ENCODE assay signal across 20 cellular contexts in genomic region chr11:72278911-72279310, GRCh38. TPM values are rescaled to one million over a fixed set of nuclear protein-coding genes. Genes with fewer than 3 reads are reported as not detected.
DNase-seq lines count a peak whose midpoint lies in the region; ATAC-seq, FAIRE-seq and TF ChIP-seq lines count a peak whose summit lies in the region.
"Had no signal": no experiment of that assay in that cellular context is flagged by ENCODE, and none has a peak within 500 bp of the region (broad histone marks: within the 10 kb centered on the region; RNA-seq: fewer than 3 reads in every experiment).

No MANE protein-coding gene starts in this region.

- DNase-seq in H54 (ENCODE audit: insufficient read length, low spot score) (no peak), SK-N-MC (ENCODE audit: low read depth, low spot score) (peak; percentile 3), fibroblast of lung (ENCODE audit: low read depth in 2 of 2) (peak; percentile 44 to 71), retinal pigment epithelial cell (ENCODE audit: low read depth) (peak; percentile 47), DMS153 treated with DMSO at 0.1 percent for 48 hours (lab: John Stamatoyannopoulos, UW; ENCODE audit: unreplicated experiment) (no peak)
- no peak for DNase-seq in stimulated activated effector memory CD8-positive, alpha-beta T cell treated with anti-CD3 and anti-CD28 coated beads, Interleukin-12 subunit alpha, Interleukin-12 subunit beta, amount 100 ng/mL, for 72 hours (ENCODE audit: low spot score in 2 of 2)
- DNase-seq: activated CD8-positive, alpha-beta memory T cell treated with anti-CD3 and anti-CD28 coated beads, Interleukin-2, amount 50 U/mL, for 48 hours; CD4-positive, alpha-beta memory T cell; hippocampal formation; NCI-H2029 treated with DMSO at 0.1 percent for 48 hours; NCI-H748 treated with DMSO at 0.1 percent for 48 hours; RPMI8226; stimulated activated CD4-positive, alpha-beta T cell treated with anti-CD3 and anti-CD28 coated beads, Interleukin-15, amount 100 ng/mL, for 24 hours; substantia nigra had no signal

- H2AFZ ChIP-seq in fibroblast of lung (ENCODE audit: low read length) = no peak overlapping the region

- H3K9me3 Mint-ChIP-seq in stimulated activated effector memory CD8-positive, alpha-beta T cell treated with anti-CD3 and anti-CD28 coated beads, Interleukin-12 subunit alpha, Interleukin-12 subunit beta, amount 100 ng/mL, for 72 hours = no peaks in the 10 kb centered on the region
- H3K9me3 Mint-ChIP-seq: T-helper 1 cell treated with Interleukin-12 subunit alpha and Interleukin-12 subunit beta and Interleukin-4 antibody, amounts not matched to agents 30 μg/mL and 1 μg/mL, for 36 hours had no signal

- no peak for TF ChIP-seq POLR2A in H54 (IDR thresholded peaks at IDR 0.05; ENCODE audit: low read depth, low read length)

- no peak overlapping the region for H3K27ac Mint-ChIP-seq in stimulated activated effector memory CD8-positive, alpha-beta T cell treated with anti-CD3 and anti-CD28 coated beads, Interleukin-12 subunit alpha, Interleukin-12 subunit beta, amount 100 ng/mL, for 72 hours
- H3K27ac Mint-ChIP-seq: activated naive CD4-positive, alpha-beta T cell treated with anti-CD3 and anti-CD28 coated beads, Interleukin-2, amount 50 U/mL, for 72 hours; CD4-positive, alpha-beta memory T cell; T-helper 1 cell treated with Interleukin-12 subunit alpha and Interleukin-12 subunit beta and Interleukin-4 antibody, amounts not matched to agents 30 μg/mL and 1 μg/mL, for 36 hours had no signal

- H3K4me1 ChIP-seq in fibroblast of lung (ENCODE audit: control insufficient read depth, extremely low read depth, insufficient read depth, low read length) = peaks cover 3% of the 10 kb centered on the region
- H3K4me1 ChIP-seq: prostate gland had no signal

- no peaks in the 10 kb centered on the region for H3K27me3 ChIP-seq in fibroblast of lung (ENCODE audit: control insufficient read depth, insufficient read depth, low read length)

- peak; percentile 86 for FAIRE-seq in H54 (lab: Jason Lieb, UNC)

- no peaks in the 10 kb centered on the region for H4K20me1 ChIP-seq in fibroblast of lung (ENCODE audit: control insufficient read depth, extremely low read depth, insufficient read depth, low read length)

- no peak for TF ChIP-seq CTCF in fibroblast of lung (conservative IDR thresholded peaks at IDR 0.05 in 1 of 2, IDR thresholded peaks at IDR 0.05 in 1 of 2; ENCODE audit: low read depth in 1 of 2, low read length in 2 of 2)
- TF ChIP-seq CTCF in retinal pigment epithelial cell (conservative IDR thresholded peaks at IDR 0.05; ENCODE audit: low read depth, low read length) = no peak

- ATAC-seq in GM19467 (IDR thresholded peaks at IDR 0.05; ENCODE audit: unreplicated experiment) (no peak), esophagus mucosa (no peak)
- no peak for ATAC-seq in stimulated activated effector memory CD8-positive, alpha-beta T cell treated with anti-CD3 and anti-CD28 coated beads, Interleukin-12 subunit alpha, Interleukin-12 subunit beta, amount 100 ng/mL, for 72 hours
- ATAC-seq: activated naive CD4-positive, alpha-beta T cell treated with anti-CD3 and anti-CD28 coated beads, Interleukin-2, amount 50 U/mL, for 72 hours had no signal

- no peak overlapping the region for H3K27ac ChIP-seq in SK-N-MC
- no peak overlapping the region for H3K27ac ChIP-seq in fibroblast of lung (ENCODE audit: insufficient read depth, low read length)
- H3K27ac ChIP-seq: prostate gland had no signal

- H3K4me3 Mint-ChIP-seq in stimulated activated effector memory CD8-positive, alpha-beta T cell treated with anti-CD3 and anti-CD28 coated beads, Interleukin-12 subunit alpha, Interleukin-12 subunit beta, amount 100 ng/mL, for 72 hours = no peak overlapping the region
- H3K4me3 Mint-ChIP-seq: CD4-positive, alpha-beta memory T cell; T-helper 1 cell treated with Interleukin-12 subunit alpha and Interleukin-12 subunit beta and Interleukin-4 antibody, amounts not matched to agents 30 μg/mL and 1 μg/mL, for 36 hours had no signal

- H3K9ac ChIP-seq in SK-N-MC (ENCODE audit: insufficient read length) (no peak overlapping the region), fibroblast of lung (ENCODE audit: insufficient read depth, low read length) (no peak overlapping the region)

- H3K36me3 ChIP-seq in SK-N-MC (ENCODE audit: insufficient read depth, low read length) (no peaks in the 10 kb centered on the region), fibroblast of lung (ENCODE audit: control insufficient read depth, insufficient read depth, low read length) (no peaks in the 10 kb centered on the region)
- H3K36me3 ChIP-seq: prostate gland had no signal

- H3K9me3 ChIP-seq in SK-N-MC (ENCODE audit: low read depth, low read length) = no peaks in the 10 kb centered on the region
- H3K9me3 ChIP-seq in fibroblast of lung (ENCODE audit: control insufficient read depth, insufficient read depth, low read depth, low read length) = no peaks in the 10 kb centered on the region
- H3K9me3 ChIP-seq: prostate gland had no signal

- H3K79me2 ChIP-seq in fibroblast of lung (ENCODE audit: control insufficient read depth, insufficient read depth, low read length) = no peaks in the 10 kb centered on the region

- H3K36me3 Mint-ChIP-seq in stimulated activated effector memory CD8-positive, alpha-beta T cell treated with anti-CD3 and anti-CD28 coated beads, Interleukin-12 subunit alpha, Interleukin-12 subunit beta, amount 100 ng/mL, for 72 hours = no peaks in the 10 kb centered on the region
- H3K36me3 Mint-ChIP-seq: CD4-positive, alpha-beta memory T cell had no signal

- H3K4me3 ChIP-seq in SK-N-MC (no peak overlapping the region), fibroblast of lung (replicated peaks in 1 of 4; ENCODE audit: control extremely low read depth in 1 of 4, insufficient read depth in 1 of 4, low read depth in 3 of 4, low read length in 4 of 4) (no peak overlapping the region), retinal pigment epithelial cell (ENCODE audit: low read length) (no peak overlapping the region)
- H3K4me3 ChIP-seq: prostate gland had no signal

- H3K4me1 Mint-ChIP-seq in stimulated activated effector memory CD8-positive, alpha-beta T cell treated with anti-CD3 and anti-CD28 coated beads, Interleukin-12 subunit alpha, Interleukin-12 subunit beta, amount 100 ng/mL, for 72 hours = no peaks in the 10 kb centered on the region
- H3K4me1 Mint-ChIP-seq: CD4-positive, alpha-beta memory T cell had no signal

- no peak overlapping the region for H3K4me2 ChIP-seq in fibroblast of lung (ENCODE audit: extremely low read depth, insufficient read depth, low read length)

RNA-seq across cellular contexts. Expression of gene PHOX2A, which starts 34.9 kb away (rescaled TPM):
- total RNA-seq in fibroblast of lung = not detected in 2 replicates
- not detected in 2 replicates for polyA plus RNA-seq in fibroblast of lung
- not detected in 2 replicates for polyA plus RNA-seq in fibroblast of lung (2012)
- polyA minus RNA-seq in fibroblast of lung (ENCODE audit: low replicate concordance) = not detected in 2 replicates
- total RNA-seq in esophagus mucosa = not detected
- total RNA-seq: activated naive CD4-positive, alpha-beta T cell treated with anti-CD3 and anti-CD28 coated beads, Interleukin-2, amount 50 U/mL, for 72 hours; CD4-positive, alpha-beta memory T cell; chondrocyte had no signal
- polyA plus RNA-seq: CD4-positive, alpha-beta memory T cell had no signal

RNA-seq across cellular contexts. Expression of gene INPPL1, which starts 54.3 kb away (rescaled TPM):
- total RNA-seq in fibroblast of lung = 62.9 and 102 TPM in 2 replicates
- polyA plus RNA-seq in fibroblast of lung = 60.3 and 76.9 TPM in 2 replicates
- polyA plus RNA-seq in fibroblast of lung (2012) = 45.6 and 57.1 TPM in 2 replicates
- 152 and 169 TPM in 2 replicates for polyA minus RNA-seq in fibroblast of lung (ENCODE audit: low replicate concordance)
- total RNA-seq in esophagus mucosa = 21.2 TPM

Comparison
In these comparisons a context has a peak if more than half of its experiments do, and no peak if none do; other contexts are left out.
1. DNase-seq: peak in SK-N-MC (single experiment), fibroblast of lung (2 of 2) and retinal pigment epithelial cell (single experiment); none in H54 (single experiment), DMS153 treated with DMSO at 0.1 percent for 48 hours (single experiment) and stimulated activated effector memory CD8-positive, alpha-beta T cell treated with anti-CD3 and anti-CD28 coated beads, Interleukin-12 subunit alpha, Interleukin-12 subunit beta, amount 100 ng/mL, for 72 hours (0 of 2).